Comparison of ENCODE assay signal across 1 cellular context in genomic region chr10:73886085-73886529, GRCh38.
TF ChIP-seq lines count a peak whose summit lies in the region.

No MANE protein-coding gene starts in this region.

TF ChIP-seq in HepG2, 621 proteins besides CTCF, POLR2A, EP300 and RAD21 (continued from another document):
- TF ChIP-seq ZNF574 (CRISPR knock-in tag; IDR thresholded peaks at IDR 0.05) (no peak), HMG20A (CRISPR knock-in tag; IDR thresholded peaks at IDR 0.05; ENCODE audit: borderline replicate concordance) (no peak), HNF1A (IDR thresholded peaks at IDR 0.05; ENCODE audit: low read depth) (no peak), HNF1A (CRISPR knock-in tag; IDR thresholded peaks at IDR 0.05; ENCODE audit: borderline replicate concordance) (no peak), FOSL2 (CRISPR knock-in tag; IDR thresholded peaks at IDR 0.05) (peak; percentile 53), KLF9 (CRISPR knock-in tag; IDR thresholded peaks at IDR 0.05; ENCODE audit: low read depth) (no peak), THAP11 (CRISPR knock-in tag; IDR thresholded peaks at IDR 0.05) (no peak), SALL1 (CRISPR knock-in tag; IDR thresholded peaks at IDR 0.05) (peak; percentile 39; the same call in 1 of the 2 replicates), PATZ1 (CRISPR knock-in tag; IDR thresholded peaks at IDR 0.05) (0 out of 2 replicates have a peak, but pooled peaks have one; percentile 23), THRA (CRISPR knock-in tag; IDR thresholded peaks at IDR 0.05; ENCODE audit: borderline replicate concordance) (0 out of 2 replicates have a peak, but pooled peaks have one; percentile 18), SMAD3 (CRISPR knock-in tag; IDR thresholded peaks at IDR 0.05) (0 out of 2 replicates have a peak, but pooled peaks have one; percentile 57), NR2F6 (IDR thresholded peaks at IDR 0.05) (no peak), NR2F6 (CRISPR knock-in tag; IDR thresholded peaks at IDR 0.05) (peak; percentile 6; the same call in 1 of the 2 replicates), ZNF552 (CRISPR knock-in tag; IDR thresholded peaks at IDR 0.05; ENCODE audit: borderline replicate concordance) (no peak), ZNF567 (CRISPR knock-in tag; IDR thresholded peaks at IDR 0.05; ENCODE audit: borderline replicate concordance) (no peak), IKZF1 (IDR thresholded peaks at IDR 0.05) (no peak), ATF5 (CRISPR knock-in tag; IDR thresholded peaks at IDR 0.05; ENCODE audit: low read depth) (no peak), THAP8 (CRISPR knock-in tag; IDR thresholded peaks at IDR 0.05; ENCODE audit: borderline replicate concordance) (no peak), SIX4 (CRISPR knock-in tag; IDR thresholded peaks at IDR 0.05) (0 out of 2 replicates have a peak, but pooled peaks have one; percentile 25), RFX1 (IDR thresholded peaks at IDR 0.05) (no peak), FIP1L1 (IDR thresholded peaks at IDR 0.05; ENCODE audit: borderline replicate concordance, insufficient read depth, low read depth, low read length) (no peak), ZNF737 (CRISPR knock-in tag; IDR thresholded peaks at IDR 0.05; ENCODE audit: borderline replicate concordance) (no peak), ZEB1 (IDR thresholded peaks at IDR 0.05; ENCODE audit: insufficient replicate concordance, low read depth) (no peak)
TF ChIP-seq in HepG2: peak in this region for 19.
